In the genomic region with DNA sequence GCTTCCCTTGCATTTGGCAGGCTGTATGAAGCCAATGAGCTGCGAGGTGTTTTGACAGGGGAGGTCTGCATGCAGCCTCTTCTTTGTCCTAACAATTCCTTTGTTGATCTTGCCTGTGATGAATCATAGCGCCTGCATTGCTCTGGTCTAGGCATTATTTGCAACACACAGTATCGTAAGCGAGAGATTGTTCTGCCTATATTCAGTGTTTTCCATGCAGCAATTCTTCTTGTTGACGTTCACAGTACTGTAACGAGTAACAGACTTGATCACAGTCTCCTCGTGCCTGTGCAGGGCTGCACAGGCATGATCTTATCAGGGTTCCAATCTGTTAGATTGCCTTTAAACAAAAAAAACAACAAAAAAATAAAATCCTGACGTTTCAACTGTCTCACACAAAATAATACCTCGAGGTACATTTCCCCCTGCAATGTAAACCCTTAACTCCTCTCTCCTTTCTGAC, we compare ENCODE assay signal across 11 cellular contexts. TPM values are rescaled to one million over a fixed set of nuclear protein-coding genes. Genes with fewer than 3 reads are reported as not detected.
DNase-seq lines count a peak whose midpoint lies in the region; ATAC-seq and TF ChIP-seq lines count a peak whose summit lies in the region.
"Had no signal": no experiment of that assay in that cellular context is flagged by ENCODE, and none has a peak within 500 bp of the region (broad histone marks: within the 10 kb centered on the region; RNA-seq: fewer than 3 reads in every experiment).

No MANE protein-coding gene starts in this region.

- TF ChIP-seq POLR2A in body of pancreas (IDR thresholded peaks at IDR 0.05) = no peak

- peaks cover 18% of the 10 kb centered on the region for H3K4me1 Mint-ChIP-seq in HFFc6 (ENCODE audit: low read depth)
- peaks cover 87% of the 10 kb centered on the region for H3K4me1 Mint-ChIP-seq in activated CD8-positive, alpha-beta T cell treated with anti-CD3 and anti-CD28 coated beads, Interleukin-2, amount 10 ng/mL, durations not matched to agents 7 days and 5 days (ENCODE audit: low read depth)
- peaks cover 83% of the 10 kb centered on the region for H3K4me1 Mint-ChIP-seq in endothelial cell (ENCODE audit: unreplicated experiment)
- peaks cover 24% of the 10 kb centered on the region for H3K4me1 Mint-ChIP-seq in neural progenitor cell

- H3K4me3 Mint-ChIP-seq in HFFc6 (peak overlapping the region; percentile 51; the same call in 1 of the 2 replicates), endothelial cell (ENCODE audit: unreplicated experiment) (peak overlapping the region; percentile 61), neural progenitor cell (no peak overlapping the region)
- peak overlapping the region; percentile 51 for H3K4me3 Mint-ChIP-seq in activated CD8-positive, alpha-beta T cell treated with anti-CD3 and anti-CD28 coated beads, Interleukin-2, amount 10 ng/mL, durations not matched to agents 7 days and 5 days

- intact Hi-C loops in body of pancreas (cut with DNase I) = no loop called here

- H3K4me1 ChIP-seq in neural progenitor cell (peaks cover 27% of the 10 kb centered on the region), body of pancreas (peaks cover 5% of the 10 kb centered on the region)

- peaks cover 11% of the 10 kb centered on the region; the same call in 1 of the 2 replicates for H3K36me3 Mint-ChIP-seq in HFFc6 (ENCODE audit: low read depth)
- peaks cover 47% of the 10 kb centered on the region for H3K36me3 Mint-ChIP-seq in activated CD8-positive, alpha-beta T cell treated with anti-CD3 and anti-CD28 coated beads, Interleukin-2, amount 10 ng/mL, durations not matched to agents 7 days and 5 days (ENCODE audit: low read depth)
- no peaks in the 10 kb centered on the region for H3K36me3 Mint-ChIP-seq in endothelial cell (ENCODE audit: low read depth, unreplicated experiment)
- peaks cover 7% of the 10 kb centered on the region for H3K36me3 Mint-ChIP-seq in neural progenitor cell

- POLR2A ChIA-PET in activated CD8-positive, alpha-beta T cell treated with anti-CD3 and anti-CD28 coated beads, Interleukin-2, amount 10 ng/mL, durations not matched to agents 7 days and 5 days (lab: Charles Lee) = interaction anchor here (0.5 to 3.5 kb wide), 3 partner anchors 14 to 288 kb away, joined by 3 to 14 read pairs (median 4); partner anchors contain the start of gene ADSL

- H3K9me3 ChIP-seq in neural progenitor cell (ENCODE audit: low read depth) (no peaks in the 10 kb centered on the region), body of pancreas (no peaks in the 10 kb centered on the region)

- H3K27me3 Mint-ChIP-seq in HFFc6 (ENCODE audit: insufficient read depth) (no peaks in the 10 kb centered on the region; the same call in none of the 2 replicates), endothelial cell (ENCODE audit: unreplicated experiment) (peaks cover 3% of the 10 kb centered on the region), neural progenitor cell (ENCODE audit: insufficient read depth, low read depth) (no peaks in the 10 kb centered on the region)
- H3K27me3 Mint-ChIP-seq in activated CD8-positive, alpha-beta T cell treated with anti-CD3 and anti-CD28 coated beads, Interleukin-2, amount 10 ng/mL, durations not matched to agents 7 days and 5 days (ENCODE audit: low read depth) = no peaks in the 10 kb centered on the region

- peaks cover under 1% of the 10 kb centered on the region for H3F3A ChIP-seq in neural progenitor cell (ENCODE audit: low read depth)

- no peaks in the 10 kb centered on the region for H3K79me2 ChIP-seq in neural progenitor cell (ENCODE audit: low read depth)

- H3K4me2 ChIP-seq in neural progenitor cell = no peak overlapping the region

- H4K20me1 ChIP-seq in neural progenitor cell (ENCODE audit: low read depth) = peaks cover 24% of the 10 kb centered on the region

- no peak for DNase-seq in HFFc6
- DNase-seq in activated CD8-positive, alpha-beta T cell treated with anti-CD3 and anti-CD28 coated beads, Interleukin-2, amount 10 ng/mL, durations not matched to agents 7 days and 5 days = no peak
- no peak for DNase-seq in endothelial cell (ENCODE audit: low spot score)
- DNase-seq in neural progenitor cell (ENCODE audit: low spot score) = no peak
- DNase-seq in body of pancreas = no peak
- DNase-seq in AG08396 (ENCODE audit: low spot score) = no peak
- DNase-seq: GM23248, left colon, NCI-H774 had no signal

- H3K9me3 Mint-ChIP-seq in HFFc6 = no peaks in the 10 kb centered on the region
- no peaks in the 10 kb centered on the region for H3K9me3 Mint-ChIP-seq in activated CD8-positive, alpha-beta T cell treated with anti-CD3 and anti-CD28 coated beads, Interleukin-2, amount 10 ng/mL, durations not matched to agents 7 days and 5 days (ENCODE audit: insufficient read depth)
- H3K9me3 Mint-ChIP-seq in endothelial cell (ENCODE audit: unreplicated experiment) = no peaks in the 10 kb centered on the region
- no peaks in the 10 kb centered on the region for H3K9me3 Mint-ChIP-seq in neural progenitor cell

- H3K27me3 ChIP-seq in neural progenitor cell (no peaks in the 10 kb centered on the region), body of pancreas (no peaks in the 10 kb centered on the region)

- no peak overlapping the region for H2AFZ ChIP-seq in neural progenitor cell (replicated peaks)
- H2AFZ ChIP-seq: GM23248 had no signal

- H3K4me3 ChIP-seq in neural progenitor cell = no peak overlapping the region
- no peak overlapping the region for H3K4me3 ChIP-seq in body of pancreas
- H3K4me3 ChIP-seq: GM23248 had no signal

- H3K9ac ChIP-seq in neural progenitor cell = no peak overlapping the region
- H3K9ac ChIP-seq: GM23248 had no signal

- H3K36me3 ChIP-seq in neural progenitor cell (no peaks in the 10 kb centered on the region), body of pancreas (replicated peaks in 1 of 2; ENCODE audit: insufficient read depth in 1 of 2, low read depth in 2 of 2) (no peaks in the 10 kb centered on the region)

- H3K27ac Mint-ChIP-seq in HFFc6 (peak overlapping the region; percentile 58; the same call in 1 of the 2 replicates), endothelial cell (ENCODE audit: unreplicated experiment) (peak overlapping the region; percentile 70), neural progenitor cell (peak overlapping the region; percentile 52)
- H3K27ac Mint-ChIP-seq in activated CD8-positive, alpha-beta T cell treated with anti-CD3 and anti-CD28 coated beads, Interleukin-2, amount 10 ng/mL, durations not matched to agents 7 days and 5 days = peak overlapping the region; percentile 35

- 75 to 77% methylated on average over 9 of the region's 9 CpGs for WGBS in body of pancreas, 2 donors

- H3K27ac ChIP-seq in neural progenitor cell (no peak overlapping the region), body of pancreas (no peak overlapping the region)
- H3K27ac ChIP-seq: GM23248 had no signal

- CTCF ChIA-PET in activated CD8-positive, alpha-beta T cell treated with anti-CD3 and anti-CD28 coated beads, Interleukin-2, amount 10 ng/mL, durations not matched to agents 7 days and 5 days (lab: Charles Lee) = interaction anchor here (1.0 kb wide), 1 partner anchor 15 kb away, joined by 3 read pairs; no protein-coding TSS in a partner anchor

- TF ChIP-seq CTCF in HFFc6 (IDR thresholded peaks at IDR 0.05) (no peak), endothelial cell (IDR thresholded peaks at IDR 0.05; ENCODE audit: unreplicated experiment) (no peak), neural progenitor cell (IDR thresholded peaks at IDR 0.05) (no peak), body of pancreas (IDR thresholded peaks at IDR 0.05) (no peak)

- ATAC-seq in activated CD8-positive, alpha-beta T cell treated with anti-CD3 and anti-CD28 coated beads, Interleukin-2, amount 10 ng/mL, durations not matched to agents 7 days and 5 days = peak; percentile 35
- ATAC-seq in body of pancreas = no peak
- ATAC-seq in GM21515 (IDR thresholded peaks at IDR 0.05; ENCODE audit: unreplicated experiment) = no peak
- ATAC-seq in HG02623 (IDR thresholded peaks at IDR 0.05; ENCODE audit: unreplicated experiment) = no peak
- ATAC-seq: left colon had no signal

RNA-seq across cellular contexts. Expression of gene ADSL, which starts 13.9 kb away (rescaled TPM):
- 10 to 100 TPM; 60.6 to 73.8 (median 70.9) TPM for total RNA-seq in HFFc6 (2021; fragmentation: NEBNext Ultra II Directional; extraction: Animal tissue kit (Norgen Biotek cat#: 25700))
- total RNA-seq in activated CD8-positive, alpha-beta T cell treated with anti-CD3 and anti-CD28 coated beads, Interleukin-2, amount 10 ng/mL, durations not matched to agents 7 days and 5 days = 100 to 1,000 TPM; 109 to 118 TPM
- total RNA-seq in endothelial cell (ENCODE audit: unreplicated experiment) (107 TPM), neural progenitor cell (ENCODE audit: low replicate concordance) (135 and 181 TPM in 2 replicates), body of pancreas (10 to 100 TPM; 49.0 to 76.5 TPM)

RNA-seq across cellular contexts. Expression of gene SGSM3, which starts 38.0 kb away (rescaled TPM):
- total RNA-seq in HFFc6 (2021; fragmentation: NEBNext Ultra II Directional; extraction: Animal tissue kit (Norgen Biotek cat#: 25700)) = 10 to 100 TPM; 41.3 to 52.1 (median 45.5) TPM
- total RNA-seq in activated CD8-positive, alpha-beta T cell treated with anti-CD3 and anti-CD28 coated beads, Interleukin-2, amount 10 ng/mL, durations not matched to agents 7 days and 5 days = 100 to 1,000 TPM; 105 TPM
- total RNA-seq in endothelial cell (ENCODE audit: unreplicated experiment) (85.9 TPM), neural progenitor cell (ENCODE audit: low replicate concordance) (55.2 and 127 TPM in 2 replicates), body of pancreas (100 to 1,000 TPM; 125 to 231 TPM)
